In genomic region chr2:216151313-216152030, GRCh38 we compare ENCODE assay signal across 10 cellular contexts. TPM values are rescaled to one million over a fixed set of nuclear protein-coding genes. Genes with fewer than 3 reads are reported as not detected.
DNase-seq lines count a peak whose midpoint lies in the region; ATAC-seq and TF ChIP-seq lines count a peak whose summit lies in the region.
"Had no signal": no experiment of that assay in that cellular context is flagged by ENCODE, and none has a peak within 500 bp of the region (broad histone marks: within the 10 kb centered on the region; RNA-seq: fewer than 3 reads in every experiment).

No MANE protein-coding gene starts in this region.

- no peaks in the 10 kb centered on the region for H3K27me3 Mint-ChIP-seq in natural killer cell (ENCODE audit: low read depth in 2 of 2)
- H3K27me3 Mint-ChIP-seq in natural killer cell treated with Interleukin-12 subunit alpha and Interleukin-12 subunit beta and Interleukin-15 and Interleukin-18, amount 100 ng/mL, for 72 hours = no peaks in the 10 kb centered on the region

- peak overlapping the region; percentile 49 to 50 for H3K27ac Mint-ChIP-seq in natural killer cell
- no peak overlapping the region for H3K27ac Mint-ChIP-seq in natural killer cell treated with Interleukin-12 subunit alpha and Interleukin-12 subunit beta and Interleukin-15 and Interleukin-18, amount 100 ng/mL, for 72 hours
- H3K27ac Mint-ChIP-seq: T-helper 1 cell treated with Interleukin-12 subunit alpha and Interleukin-12 subunit beta and Interleukin-4 antibody, amounts not matched to agents 30 μg/mL and 1 μg/mL, for 36 hours had no signal

- DNase-seq in natural killer cell (no peak), WERI-Rb-1 (no peak), fibroblast of pulmonary artery (ENCODE audit: low read depth) (peak; percentile 36), lower leg skin (ENCODE audit: low spot score in 2 of 2) (no peak), GM03348 (ENCODE audit: low spot score) (no peak)
- no peak for DNase-seq in natural killer cell treated with Interleukin-12 subunit alpha and Interleukin-12 subunit beta and Interleukin-15 and Interleukin-18, amount 100 ng/mL, for 72 hours (ENCODE audit: low spot score)
- DNase-seq in stimulated activated CD4-positive, alpha-beta T cell treated with anti-CD3 and anti-CD28 coated beads, Interleukin-4, amount 100 ng/mL, for 4 hours = no peak
- DNase-seq: NCI-H446 had no signal

- no peaks in the 10 kb centered on the region for H3K27me3 ChIP-seq in WERI-Rb-1 (ENCODE audit: insufficient read depth, low read depth, severe bottlenecking)

- no peaks in the 10 kb centered on the region for H3K9me3 Mint-ChIP-seq in natural killer cell
- no peaks in the 10 kb centered on the region for H3K9me3 Mint-ChIP-seq in natural killer cell treated with Interleukin-12 subunit alpha and Interleukin-12 subunit beta and Interleukin-15 and Interleukin-18, amount 100 ng/mL, for 72 hours
- H3K9me3 Mint-ChIP-seq: T-helper 1 cell treated with Interleukin-12 subunit alpha and Interleukin-12 subunit beta and Interleukin-4 antibody, amounts not matched to agents 30 μg/mL and 1 μg/mL, for 36 hours had no signal

- no peak for TF ChIP-seq CTCF in natural killer cell (IDR thresholded peaks at IDR 0.05)
- TF ChIP-seq CTCF in WERI-Rb-1 (IDR thresholded peaks at IDR 0.05; ENCODE audit: low read depth, low read length) = peak; percentile 21; the same call in 1 of the 2 replicates
- TF ChIP-seq CTCF in fibroblast of pulmonary artery (IDR thresholded peaks at IDR 0.05; ENCODE audit: low read length, missing control alignments) = peak; percentile 20
- TF ChIP-seq CTCF in lower leg skin (IDR thresholded peaks at IDR 0.05) = no peak

- no peaks in the 10 kb centered on the region for H3K9me3 ChIP-seq in WERI-Rb-1 (ENCODE audit: severe bottlenecking)

- peaks cover 85% of the 10 kb centered on the region for H3K36me3 ChIP-seq in WERI-Rb-1

- no peak for TF ChIP-seq POLR2A in lower leg skin (IDR thresholded peaks at IDR 0.05)

- H3K27ac ChIP-seq in WERI-Rb-1 = no peak overlapping the region

- WGBS in lower leg skin, 2 donors = 92% methylated on average over 7 of the region's 7 CpGs

- intact Hi-C loops in natural killer cell (cut with micrococcal nuclease) = no loop called here
- intact Hi-C loops in lower leg skin (cut with DNase I; ENCODE audit: low total_unique reads) = no loop called here

- peaks cover 32% of the 10 kb centered on the region for H3K36me3 Mint-ChIP-seq in natural killer cell
- peaks cover 47% of the 10 kb centered on the region for H3K36me3 Mint-ChIP-seq in natural killer cell treated with Interleukin-12 subunit alpha and Interleukin-12 subunit beta and Interleukin-15 and Interleukin-18, amount 100 ng/mL, for 72 hours

- H3K4me1 Mint-ChIP-seq in natural killer cell = peaks cover 38 to 45% of the 10 kb centered on the region in 2 donors
- H3K4me1 Mint-ChIP-seq in natural killer cell treated with Interleukin-12 subunit alpha and Interleukin-12 subunit beta and Interleukin-15 and Interleukin-18, amount 100 ng/mL, for 72 hours (ENCODE audit: low read depth in 2 of 2) = peaks cover 33 to 34% of the 10 kb centered on the region in 2 donors

- H3K4me3 ChIP-seq in WERI-Rb-1 (ENCODE audit: low read depth, low read length) (no peak overlapping the region), fibroblast of pulmonary artery (replicated peaks; ENCODE audit: low read depth, low read length) (no peak overlapping the region), lower leg skin (ENCODE audit: low read depth, poor library complexity, severe bottlenecking) (no peak overlapping the region)

- H3K4me3 Mint-ChIP-seq in natural killer cell = no peak overlapping the region
- no peak overlapping the region for H3K4me3 Mint-ChIP-seq in natural killer cell treated with Interleukin-12 subunit alpha and Interleukin-12 subunit beta and Interleukin-15 and Interleukin-18, amount 100 ng/mL, for 72 hours
- H3K4me3 Mint-ChIP-seq: T-helper 1 cell treated with Interleukin-12 subunit alpha and Interleukin-12 subunit beta and Interleukin-4 antibody, amounts not matched to agents 30 μg/mL and 1 μg/mL, for 36 hours had no signal

- ATAC-seq in natural killer cell = no peak
- ATAC-seq in natural killer cell treated with Interleukin-12 subunit alpha and Interleukin-12 subunit beta and Interleukin-15 and Interleukin-18, amount 100 ng/mL, for 72 hours = no peak
- ATAC-seq in GM21381 (IDR thresholded peaks at IDR 0.05; ENCODE audit: unreplicated experiment) = no peak

RNA-seq across cellular contexts. Expression of gene XRCC5, which starts 42.3 kb away (rescaled TPM):
- 100 to 1,000 TPM; 188 to 220 (median 201) TPM for total RNA-seq in natural killer cell
- total RNA-seq in natural killer cell treated with Interleukin-12 subunit alpha and Interleukin-12 subunit beta and Interleukin-15 and Interleukin-18, amount 100 ng/mL, for 72 hours = 100 to 1,000 TPM; 454 to 500 TPM
- total RNA-seq in lower leg skin = 100 to 1,000 TPM; 107 to 132 (median 116) TPM

Comparison
In these comparisons a context has a peak if more than half of its experiments do, and no peak if none do; other contexts are left out.
1. H3K27ac Mint-ChIP-seq: peak in natural killer cell (2 of 2); none in natural killer cell treated with Interleukin-12 subunit alpha and Interleukin-12 subunit beta and Interleukin-15 and Interleukin-18, amount 100 ng/mL, for 72 hours (0 of 2).
2. CTCF ChIP-seq: peak in WERI-Rb-1 (single experiment) and fibroblast of pulmonary artery (single experiment); none in natural killer cell (single experiment) and lower leg skin (0 of 3).